1 cellular context compared by ENCODE assay signal in the genomic region with DNA sequence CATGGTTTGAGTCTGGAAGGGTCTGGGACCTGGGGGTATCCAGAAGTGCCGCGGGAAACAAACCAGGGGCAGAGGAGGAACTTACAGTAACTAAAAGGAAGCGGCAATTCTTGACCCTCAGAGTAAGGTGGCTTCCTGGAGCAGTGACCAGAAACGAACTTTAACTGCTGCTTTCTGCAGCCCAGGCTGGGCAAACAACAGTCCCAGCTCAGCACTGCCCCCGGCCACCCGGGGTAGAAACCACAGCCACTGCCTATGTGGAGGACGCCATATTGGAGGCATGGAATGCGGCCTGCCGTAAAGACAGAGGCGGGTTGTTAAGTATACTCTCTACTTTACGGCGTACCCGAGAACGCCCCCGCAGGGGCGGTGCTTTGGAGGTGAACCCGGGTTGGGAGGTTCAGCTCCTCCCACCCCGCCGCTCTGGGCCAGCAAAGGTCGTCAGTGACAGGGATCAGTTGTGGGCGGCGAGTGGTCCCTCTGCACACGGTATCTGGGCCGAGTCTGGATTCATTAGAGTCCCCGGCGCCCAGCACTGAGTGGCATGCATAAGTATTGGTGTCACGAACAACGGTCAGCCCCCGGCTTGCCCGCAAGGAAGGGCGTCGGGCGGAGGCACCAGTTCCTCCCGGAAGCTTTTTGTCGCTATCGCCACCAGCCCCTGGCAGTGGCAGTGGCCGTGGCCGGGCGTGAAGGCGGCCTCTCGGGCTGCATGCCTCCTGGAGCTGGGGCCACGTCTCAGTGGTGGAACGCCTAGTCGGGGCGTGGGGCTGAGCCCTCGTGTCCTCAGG.
TF ChIP-seq lines count a peak whose summit lies in the region.

A gene with protein sequence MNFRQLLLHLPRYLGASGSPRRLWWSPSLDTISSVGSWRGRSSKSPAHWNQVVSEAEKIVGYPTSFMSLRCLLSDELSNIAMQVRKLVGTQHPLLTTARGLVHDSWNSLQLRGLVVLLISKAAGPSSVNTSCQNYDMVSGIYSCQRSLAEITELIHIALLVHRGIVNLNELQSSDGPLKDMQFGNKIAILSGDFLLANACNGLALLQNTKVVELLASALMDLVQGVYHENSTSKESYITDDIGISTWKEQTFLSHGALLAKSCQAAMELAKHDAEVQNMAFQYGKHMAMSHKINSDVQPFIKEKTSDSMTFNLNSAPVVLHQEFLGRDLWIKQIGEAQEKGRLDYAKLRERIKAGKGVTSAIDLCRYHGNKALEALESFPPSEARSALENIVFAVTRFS (minus strand): TSS at position 282 of the 791 bp plus-strand sequence. CDS start 279 bp downstream, at position 3.

TF ChIP-seq in HCT116, 20 proteins besides CTCF, POLR2A, EP300 and RAD21 (continued from another document):
- TF ChIP-seq, protein P1, sequence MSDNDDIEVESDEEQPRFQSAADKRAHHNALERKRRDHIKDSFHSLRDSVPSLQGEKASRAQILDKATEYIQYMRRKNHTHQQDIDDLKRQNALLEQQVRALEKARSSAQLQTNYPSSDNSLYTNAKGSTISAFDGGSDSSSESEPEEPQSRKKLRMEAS (IDR thresholded peaks at IDR 0.05) = peak; percentile 46; the same call in 1 of the 2 replicates
- TF ChIP-seq SIN3A (IDR thresholded peaks at IDR 0.05; ENCODE audit: low read depth) = 0 out of 2 replicates have a peak, but pooled peaks have one; percentile 37
- TF ChIP-seq ZFX (IDR thresholded peaks at IDR 0.05) = no peak
TF ChIP-seq in HCT116: peak in this region for 8.
